In genomic region chr2:172207916-172208315, GRCh38 we compare ENCODE assay signal across 14 cellular contexts.
"Had no signal": no experiment of that assay in that cellular context is flagged by ENCODE, and none has a peak within 500 bp of the region (broad histone marks: within the 10 kb centered on the region; RNA-seq: fewer than 3 reads in every experiment).

No MANE protein-coding gene starts in this region.

- H3K9me3 ChIP-seq: esophagus squamous epithelium, heart right ventricle, pancreas, tibial nerve had no signal

- H3K4me1 ChIP-seq: esophagus squamous epithelium, pancreas had no signal

- H3K9me3 Mint-ChIP-seq: activated CD4-positive, alpha-beta memory T cell treated with anti-CD3 and anti-CD28 coated beads, Interleukin-2, amount 10 ng/mL, durations not matched to agents 7 days and 5 days; activated naive CD8-positive, alpha-beta T cell treated with anti-CD3 and anti-CD28 coated beads, Interleukin-2, amount 10 ng/mL, durations not matched to agents 7 days and 5 days; activated T-cell treated with anti-CD3 and anti-CD28 coated beads, Interleukin-2, amount 50 U/mL, for 72 hours; neural crest cell; T-cell had no signal

- H3K27me3 Mint-ChIP-seq: T-cell had no signal

- H3K27me3 ChIP-seq: esophagus squamous epithelium, heart right ventricle, pancreas, tibial nerve had no signal

- H3K27ac ChIP-seq: esophagus squamous epithelium, heart right ventricle, pancreas, tibial nerve, VCaP had no signal

- ATAC-seq: activated CD4-positive, alpha-beta T cell treated with anti-CD3 and anti-CD28 coated beads for 36 hours; activated T-cell treated with anti-CD3 and anti-CD28 coated beads, Interleukin-2, amount 50 U/mL, for 72 hours; heart right ventricle; left ventricle myocardium superior; pancreas; T-cell had no signal

- H3K4me3 Mint-ChIP-seq: activated CD4-positive, alpha-beta memory T cell treated with anti-CD3 and anti-CD28 coated beads, Interleukin-2, amount 10 ng/mL, durations not matched to agents 7 days and 5 days; activated CD4-positive, alpha-beta T cell treated with anti-CD3 and anti-CD28 coated beads for 36 hours; activated naive CD8-positive, alpha-beta T cell treated with anti-CD3 and anti-CD28 coated beads, Interleukin-2, amount 10 ng/mL, durations not matched to agents 7 days and 5 days; activated T-cell treated with anti-CD3 and anti-CD28 coated beads, Interleukin-2, amount 50 U/mL, for 72 hours; neural crest cell; T-cell had no signal

- H3K36me3 ChIP-seq: esophagus squamous epithelium, heart right ventricle, pancreas, tibial nerve had no signal

- H3K36me3 Mint-ChIP-seq: activated naive CD8-positive, alpha-beta T cell treated with anti-CD3 and anti-CD28 coated beads, Interleukin-2, amount 10 ng/mL, durations not matched to agents 7 days and 5 days; T-cell had no signal

- H3K4me3 ChIP-seq: esophagus squamous epithelium, heart right ventricle, pancreas, tibial nerve had no signal

- DNase-seq: activated CD4-positive, alpha-beta memory T cell treated with anti-CD3 and anti-CD28 coated beads, Interleukin-2, amount 10 ng/mL, durations not matched to agents 7 days and 5 days; activated CD4-positive, alpha-beta T cell treated with anti-CD3 and anti-CD28 coated beads for 36 hours; activated naive CD8-positive, alpha-beta T cell treated with anti-CD3 and anti-CD28 coated beads, Interleukin-2, amount 10 ng/mL, durations not matched to agents 7 days and 5 days; activated T-cell treated with anti-CD3 and anti-CD28 coated beads, Interleukin-2, amount 50 U/mL, for 72 hours; aorta; esophagus squamous epithelium; heart right ventricle; left ventricle myocardium superior; mesendoderm; pancreas; T-cell had no signal

- H3K27ac Mint-ChIP-seq: activated CD4-positive, alpha-beta memory T cell treated with anti-CD3 and anti-CD28 coated beads, Interleukin-2, amount 10 ng/mL, durations not matched to agents 7 days and 5 days; activated CD4-positive, alpha-beta T cell treated with anti-CD3 and anti-CD28 coated beads for 36 hours; activated naive CD8-positive, alpha-beta T cell treated with anti-CD3 and anti-CD28 coated beads, Interleukin-2, amount 10 ng/mL, durations not matched to agents 7 days and 5 days; activated T-cell treated with anti-CD3 and anti-CD28 coated beads, Interleukin-2, amount 50 U/mL, for 72 hours; T-cell had no signal
